23 cellular contexts compared by ENCODE assay signal in the genomic region with DNA sequence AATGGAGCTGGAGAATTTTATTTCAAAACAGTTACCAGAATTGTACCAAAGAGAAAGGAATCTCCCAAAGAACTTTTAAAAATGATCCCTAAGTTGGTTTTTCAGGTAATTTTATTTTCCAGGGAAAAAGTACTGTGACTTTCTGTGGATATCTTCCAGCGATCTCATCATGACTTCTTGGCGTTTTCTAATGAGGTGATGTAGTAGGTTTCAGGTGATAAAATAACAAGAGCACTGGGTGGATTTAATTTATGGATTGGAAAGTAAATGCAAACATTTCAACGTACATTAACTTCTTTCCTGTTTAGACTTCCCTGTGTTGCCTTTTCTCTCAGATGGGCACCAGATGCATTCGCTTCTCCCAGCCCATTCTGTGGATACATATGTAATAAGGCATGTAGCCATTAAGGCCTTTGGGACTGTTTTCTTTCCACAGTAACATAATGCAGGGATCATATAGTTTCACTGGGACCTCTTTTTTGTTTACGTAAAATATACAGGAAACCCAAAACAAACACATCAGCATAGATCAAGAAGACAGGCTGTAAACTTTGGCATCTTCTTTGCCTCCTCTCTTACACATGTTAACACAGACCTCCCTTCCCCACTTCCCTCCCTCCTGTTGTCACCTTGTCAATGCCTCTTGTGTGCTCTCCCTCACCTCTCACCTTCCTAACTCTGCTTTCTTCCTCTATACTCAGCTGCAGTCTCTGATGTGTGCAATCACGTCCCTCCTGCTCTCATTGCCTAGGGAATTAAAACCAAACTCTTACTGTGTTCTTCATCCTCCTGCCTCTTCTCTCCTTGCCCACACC. TPM values are rescaled to one million over a fixed set of nuclear protein-coding genes. Genes with fewer than 3 reads are reported as not detected.
A peak's percentile ranks its signal among the peaks of the same experiment; 100 is the strongest.
DNase-seq lines count a peak whose midpoint lies in the region; ATAC-seq, FAIRE-seq and TF ChIP-seq lines count a peak whose summit lies in the region.
"Had no signal": no experiment of that assay in that cellular context is flagged by ENCODE, and none has a peak within 500 bp of the region (broad histone marks: within the 10 kb centered on the region; RNA-seq: fewer than 3 reads in every experiment).

No MANE protein-coding gene starts in this region.

- no peak for TF ChIP-seq CTCF in D721Med (IDR thresholded peaks at IDR 0.05; ENCODE audit: insufficient read depth, missing control alignments)
- TF ChIP-seq CTCF in IMR-90 (conservative IDR thresholded peaks at IDR 0.05; ENCODE audit: low read depth, low read length): no peak
- no peak for TF ChIP-seq CTCF in nephron (IDR thresholded peaks at IDR 0.05; ENCODE audit: unreplicated experiment in 3 of 3)

- 0 out of 2 replicates have a peak overlapping the region, but pooled peaks have one; percentile 1 for H2AK5ac ChIP-seq in IMR-90 (ENCODE audit: low read depth, low read length)

- H3K4me1 Mint-ChIP-seq in nephron: peaks cover 42% of the 10 kb centered on the region
- H3K4me1 Mint-ChIP-seq in CD8-positive, alpha-beta memory T cell: peaks cover 10 to 13% (median 12%) of the 10 kb centered on the region in 3 donors
- H3K4me1 Mint-ChIP-seq: activated CD4-positive, alpha-beta T cell treated with anti-CD3 and anti-CD28 coated beads, Interleukin-2, amount 10 ng/mL, durations not matched to agents 7 days and 5 days had no signal

- peak overlapping the region; percentile 16; the same call in 1 of the 2 replicates for H3K4ac ChIP-seq in IMR-90 (ENCODE audit: low read depth, low read length)

- H4K5ac ChIP-seq in IMR-90 (ENCODE audit: low read depth, low read length): no peak overlapping the region

- H2BK20ac ChIP-seq in IMR-90 (ENCODE audit: low read depth, low read length): no peak overlapping the region

- no peak overlapping the region for H4K8ac ChIP-seq in IMR-90 (ENCODE audit: low read depth in 2 of 2, low read length in 2 of 2)

- H3K9me3 ChIP-seq in IMR-90 (ENCODE audit: control insufficient read depth, insufficient read depth, low read length): no peaks in the 10 kb centered on the region
- H3K9me3 ChIP-seq in CD8-positive, alpha-beta memory T cell (ENCODE audit: low read length): no peaks in the 10 kb centered on the region
- H3K9me3 ChIP-seq: HAP-1, MG63, ovary, thoracic aorta had no signal

- TF ChIP-seq RAD21 in IMR-90 (IDR thresholded peaks at IDR 0.05; ENCODE audit: low read length): no peak

- no peak overlapping the region for H2AK9ac ChIP-seq in IMR-90 (replicated peaks; ENCODE audit: low read depth, low read length, poor library complexity)

- H2BK120ac ChIP-seq in IMR-90 (ENCODE audit: low read depth, low read length): no peak overlapping the region

- H3K56ac ChIP-seq in IMR-90 (ENCODE audit: extremely low read depth, insufficient read depth, low read length): no peak overlapping the region

- no peak overlapping the region for H3K27ac ChIP-seq in IMR-90 (ENCODE audit: insufficient read depth, low read length)
- peak overlapping the region; percentile 47 for H3K27ac ChIP-seq in epithelial cell of prostate
- H3K27ac ChIP-seq in CD8-positive, alpha-beta memory T cell (ENCODE audit: low read depth, low read length): no peak overlapping the region
- H3K27ac ChIP-seq: BLaER1 treated with 17β-estradiol and CSF1 and Interleukin-3, amounts not matched to agents 10 nM and 100 nM; ovary; SK-N-MC had no signal

- CTCF ChIA-PET in IMR-90 (lab: Yijun Ruan, JAX): interaction anchor here (0.6 to 1.0 kb wide), 2 partner anchors 23 to 156 kb away, joined by 3 read pairs; no protein-coding TSS in a partner anchor
- CTCF ChIA-PET in CD8-positive, alpha-beta memory T cell (lab: Charles Lee): interaction anchor here (1.7 kb wide), 1 partner anchor 12 kb away, joined by 7 read pairs; no protein-coding TSS in a partner anchor

- no peak overlapping the region for H2BK5ac ChIP-seq in IMR-90 (ENCODE audit: low read depth, low read length, poor library complexity, severe bottlenecking)

- intact Hi-C loops in IMR-90 (cut with micrococcal nuclease): no loop called here

- H3K4me2 ChIP-seq in IMR-90 (ENCODE audit: low read depth, low read length): no peak overlapping the region
- H3K4me2 ChIP-seq: BLaER1 treated with 17β-estradiol and CSF1 and Interleukin-3, amounts not matched to agents 10 nM and 100 nM had no signal

- H3K4me3 Mint-ChIP-seq in nephron: no peak overlapping the region
- H3K4me3 Mint-ChIP-seq in CD8-positive, alpha-beta memory T cell: no peak overlapping the region
- H3K4me3 Mint-ChIP-seq: activated CD4-positive, alpha-beta T cell treated with anti-CD3 and anti-CD28 coated beads, Interleukin-2, amount 10 ng/mL, durations not matched to agents 7 days and 5 days; activated naive CD4-positive, alpha-beta T cell treated with anti-CD3 and anti-CD28 coated beads for 36 hours; naive B cell had no signal

- H3K79me1 ChIP-seq in IMR-90 (ENCODE audit: low read depth in 1 of 2, low read length in 2 of 2): peaks cover 9 to 11% of the 10 kb centered on the region in 2 experiments; a peak in 3 of 4 replicates

- peaks cover 6% of the 10 kb centered on the region for H3K4me1 ChIP-seq in IMR-90 (ENCODE audit: control insufficient read depth, insufficient read depth, low read length)
- no peaks in the 10 kb centered on the region for H3K4me1 ChIP-seq in CD8-positive, alpha-beta memory T cell (ENCODE audit: insufficient read depth, low read length)
- H3K4me1 ChIP-seq: HAP-1 had no signal

- no peaks in the 10 kb centered on the region for H4K20me1 ChIP-seq in IMR-90 (ENCODE audit: insufficient read depth, low read length)
- H4K20me1 ChIP-seq: BLaER1 treated with 17β-estradiol and CSF1 and Interleukin-3, amounts not matched to agents 10 nM and 100 nM had no signal

- no peak for TF ChIP-seq POLR2A in IMR-90 (IDR thresholded peaks at IDR 0.05; ENCODE audit: low read depth, low read length)

- DNase-seq in D721Med (ENCODE audit: insufficient read length, low spot score): no peak
- no peak for DNase-seq in IMR-90
- no peak for DNase-seq in epithelial cell of prostate (ENCODE audit: low read depth, low spot score)
- DNase-seq in iPS-NIHi11 (ENCODE audit: low spot score): no peak
- no peak for DNase-seq in CD8-positive, alpha-beta memory T cell
- no peak for DNase-seq in NOMO-1 (lab: John Stamatoyannopoulos, UW; ENCODE audit: unreplicated experiment in 2 of 2)
- DNase-seq: activated CD4-positive, alpha-beta T cell treated with anti-CD3 and anti-CD28 coated beads, Interleukin-2, amount 10 ng/mL, durations not matched to agents 7 days and 5 days; activated naive CD4-positive, alpha-beta T cell treated with anti-CD3 and anti-CD28 coated beads for 36 hours; mesenchymal stem cell; MG63; naive B cell; NCI-H510A treated with DMSO at 0.1 percent for 48 hours; ovary; stimulated activated naive CD4-positive, alpha-beta T cell treated with Interleukin-2 at 50 U/mL for 16 hours; T-helper 2 cell had no signal

- H3K36me3 ChIP-seq in IMR-90 (ENCODE audit: control insufficient read depth, insufficient read depth, low read length): peaks cover 1% of the 10 kb centered on the region; the same call in 1 of the 2 replicates
- no peaks in the 10 kb centered on the region for H3K36me3 ChIP-seq in CD8-positive, alpha-beta memory T cell (ENCODE audit: insufficient read depth, low read length)
- H3K36me3 ChIP-seq: BLaER1 treated with 17β-estradiol and CSF1 and Interleukin-3, amounts not matched to agents 10 nM and 100 nM; HAP-1; ovary; thoracic aorta had no signal

- H2AFZ ChIP-seq in IMR-90 (replicated peaks; ENCODE audit: low read length, poor library complexity): no peak overlapping the region

- 79% methylated on average over 4 of the region's 6 CpGs; no CpG with 5 or more reads in 1 of the 2 experiments for WGBS in IMR-90 (ENCODE audit: extremely low coverage in 2 of 2, insufficient read length in 1 of 2), 2 experiments

- peak overlapping the region in 2 of 3 experiments; percentile 32 to 56 for H3K27ac Mint-ChIP-seq in nephron
- no peak overlapping the region for H3K27ac Mint-ChIP-seq in CD8-positive, alpha-beta memory T cell
- H3K27ac Mint-ChIP-seq: activated CD4-positive, alpha-beta T cell treated with anti-CD3 and anti-CD28 coated beads, Interleukin-2, amount 10 ng/mL, durations not matched to agents 7 days and 5 days; activated naive CD4-positive, alpha-beta T cell treated with anti-CD3 and anti-CD28 coated beads for 36 hours had no signal

- no peaks in the 10 kb centered on the region for H3K27me3 ChIP-seq in IMR-90 (ENCODE audit: control insufficient read depth, insufficient read depth, low read length)
- no peaks in the 10 kb centered on the region for H3K27me3 ChIP-seq in CD8-positive, alpha-beta memory T cell (ENCODE audit: insufficient read depth, low read length, poor library complexity, severe bottlenecking)
- H3K27me3 ChIP-seq: BLaER1 treated with 17β-estradiol and CSF1 and Interleukin-3, amounts not matched to agents 10 nM and 100 nM; MG63; ovary had no signal

- peaks cover 3% of the 10 kb centered on the region; the same call in 1 of the 2 replicates for H3K9me1 ChIP-seq in IMR-90 (ENCODE audit: insufficient read depth, low read length)

- H2BK15ac ChIP-seq in IMR-90 (ENCODE audit: low read depth, low read length): peak overlapping the region; percentile 34; the same call in 1 of the 3 replicates

- peak; percentile 51 for FAIRE-seq in D721Med (lab: Jason Lieb, UNC)
- FAIRE-seq: endometrium, GM12891 had no signal

- POLR2A ChIA-PET in IMR-90 (lab: Charles Lee; ENCODE audit: unreplicated experiment): interaction anchor here (0.6 kb wide), 1 partner anchor 220 kb away, joined by 4 read pairs; no protein-coding TSS in a partner anchor
- POLR2A ChIA-PET in CD8-positive, alpha-beta memory T cell (lab: Charles Lee): interaction anchor here (1.0 kb wide), 1 partner anchor 12 kb away, joined by 3 read pairs; no protein-coding TSS in a partner anchor

- no peak overlapping the region for H3K9ac ChIP-seq in IMR-90 (ENCODE audit: low read depth, low read length)
- H3K9ac ChIP-seq: BLaER1 treated with 17β-estradiol and CSF1 and Interleukin-3, amounts not matched to agents 10 nM and 100 nM had no signal

- H4K91ac ChIP-seq in IMR-90 (ENCODE audit: insufficient read depth, low read depth, low read length): no peak overlapping the region; the same call in 1 of the 2 replicates

- no peak overlapping the region for H3K18ac ChIP-seq in IMR-90 (ENCODE audit: low read depth, low read length)

- BruUV-seq in IMR-90 (replicated peaks; lab: Mats Ljungman, UMichigan): no TSS peak

- in situ Hi-C loops in IMR-90 (cut with MboI; ENCODE audit: low sequenced_read_pairs): loop anchor here (25.0 kb wide), 1 partner anchor 285 kb away; a partner anchor contains a TSS

- no peak overlapping the region for H3K4me3 ChIP-seq in IMR-90 (ENCODE audit: insufficient read depth, low read depth, low read length)
- no peak overlapping the region for H3K4me3 ChIP-seq in CD8-positive, alpha-beta memory T cell (ENCODE audit: low read length)
- H3K4me3 ChIP-seq: BLaER1 treated with 17β-estradiol and CSF1 and Interleukin-3, amounts not matched to agents 10 nM and 100 nM; HAP-1; MG63; ovary; SK-N-MC had no signal

- peaks cover 28% of the 10 kb centered on the region for H3K36me3 Mint-ChIP-seq in nephron (ENCODE audit: low read depth)
- H3K36me3 Mint-ChIP-seq in CD8-positive, alpha-beta memory T cell: peaks cover 11 to 15% (median 13%) of the 10 kb centered on the region in 3 donors

- peaks cover 4% of the 10 kb centered on the region for H3K9me3 Mint-ChIP-seq in nephron
- peaks cover 0 to 6% (median 0%) of the 10 kb centered on the region in 5 donors for H3K9me3 Mint-ChIP-seq in CD8-positive, alpha-beta memory T cell
- H3K9me3 Mint-ChIP-seq: activated CD4-positive, alpha-beta T cell treated with anti-CD3 and anti-CD28 coated beads, Interleukin-2, amount 10 ng/mL, durations not matched to agents 7 days and 5 days; activated naive CD4-positive, alpha-beta T cell treated with anti-CD3 and anti-CD28 coated beads for 36 hours had no signal

- no peak for ATAC-seq in IMR-90 (ENCODE audit: low read depth)
- no peak for ATAC-seq in GM19023 (IDR thresholded peaks at IDR 0.05; ENCODE audit: unreplicated experiment)

- dilution Hi-C loops in IMR-90 (cut with HindIII; ENCODE audit: low sequenced_read_pairs, unreplicated experiment): no loop called here

- H3K27me3 Mint-ChIP-seq in nephron (ENCODE audit: low read depth): no peaks in the 10 kb centered on the region
- H3K27me3 Mint-ChIP-seq in CD8-positive, alpha-beta memory T cell: peaks cover 0 to 1% of the 10 kb centered on the region in 2 donors
- H3K27me3 Mint-ChIP-seq: naive B cell had no signal

- no peak overlapping the region for H3K23ac ChIP-seq in IMR-90 (ENCODE audit: low read depth, low read length)

- H3K14ac ChIP-seq in IMR-90 (replicated peaks; ENCODE audit: low read depth, low read length): 0 out of 2 replicates have a peak overlapping the region, but pooled peaks have one; percentile 48

RNA-seq across cellular contexts. Expression of a gene that starts 13.0 kb away (rescaled TPM):
- 27.2 and 28.7 TPM in 2 replicates for total RNA-seq in IMR-90 (2012; rRNA removed)
- polyA plus RNA-seq in IMR-90 (2012; rRNA removed): 8.0 and 10.6 TPM in 2 replicates
- polyA plus RNA-seq in IMR-90 (2012; cell fraction: cytosol; rRNA removed): 2.4 and 2.9 TPM in 2 replicates
- 4.0 and 19.6 TPM in 2 replicates for polyA plus RNA-seq in IMR-90 (2012; cell fraction: nucleus; rRNA removed; ENCODE audit: low replicate concordance)
- total RNA-seq in CD8-positive, alpha-beta memory T cell: 1 to 10 TPM; 1.9 to 2.2 TPM
- polyA plus RNA-seq in CD8-positive, alpha-beta memory T cell: 8.1 TPM

Comparison
In these comparisons a context has a peak if more than half of its experiments do, and no peak if none do; other contexts are left out.
1. H3K27ac Mint-ChIP-seq: peak in nephron (2 of 3); none in CD8-positive, alpha-beta memory T cell (0 of 8).